1 cellular context compared by ENCODE assay signal in the genomic region with DNA sequence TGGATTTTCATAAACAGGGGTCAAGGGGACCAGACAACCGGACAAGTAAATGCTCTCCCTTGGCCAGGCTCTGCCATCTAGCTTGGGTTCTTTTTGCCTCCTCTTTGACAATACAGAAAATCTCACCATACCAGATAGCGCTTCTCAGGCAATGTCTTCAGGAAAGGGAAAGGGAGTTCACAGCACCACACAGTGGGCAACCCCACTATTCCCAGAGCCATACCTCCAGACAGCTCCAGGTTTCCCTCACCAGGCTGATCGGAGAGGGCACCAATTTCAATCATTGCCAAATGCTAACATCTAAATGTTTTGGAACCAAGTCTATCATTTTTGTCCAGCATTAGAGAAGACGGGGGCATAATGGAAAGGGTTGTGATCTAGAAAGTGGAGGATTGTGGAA.
TF ChIP-seq lines count a peak whose summit lies in the region.

No MANE protein-coding gene starts in this region.

TF ChIP-seq in WTC11, 78 proteins besides CTCF, POLR2A, EP300 and RAD21 (continued from another document):
- no peak for TF ChIP-seq HMGXB4 (CRISPR knock-in tag; IDR thresholded peaks at IDR 0.05)
- TF ChIP-seq, protein P1, sequence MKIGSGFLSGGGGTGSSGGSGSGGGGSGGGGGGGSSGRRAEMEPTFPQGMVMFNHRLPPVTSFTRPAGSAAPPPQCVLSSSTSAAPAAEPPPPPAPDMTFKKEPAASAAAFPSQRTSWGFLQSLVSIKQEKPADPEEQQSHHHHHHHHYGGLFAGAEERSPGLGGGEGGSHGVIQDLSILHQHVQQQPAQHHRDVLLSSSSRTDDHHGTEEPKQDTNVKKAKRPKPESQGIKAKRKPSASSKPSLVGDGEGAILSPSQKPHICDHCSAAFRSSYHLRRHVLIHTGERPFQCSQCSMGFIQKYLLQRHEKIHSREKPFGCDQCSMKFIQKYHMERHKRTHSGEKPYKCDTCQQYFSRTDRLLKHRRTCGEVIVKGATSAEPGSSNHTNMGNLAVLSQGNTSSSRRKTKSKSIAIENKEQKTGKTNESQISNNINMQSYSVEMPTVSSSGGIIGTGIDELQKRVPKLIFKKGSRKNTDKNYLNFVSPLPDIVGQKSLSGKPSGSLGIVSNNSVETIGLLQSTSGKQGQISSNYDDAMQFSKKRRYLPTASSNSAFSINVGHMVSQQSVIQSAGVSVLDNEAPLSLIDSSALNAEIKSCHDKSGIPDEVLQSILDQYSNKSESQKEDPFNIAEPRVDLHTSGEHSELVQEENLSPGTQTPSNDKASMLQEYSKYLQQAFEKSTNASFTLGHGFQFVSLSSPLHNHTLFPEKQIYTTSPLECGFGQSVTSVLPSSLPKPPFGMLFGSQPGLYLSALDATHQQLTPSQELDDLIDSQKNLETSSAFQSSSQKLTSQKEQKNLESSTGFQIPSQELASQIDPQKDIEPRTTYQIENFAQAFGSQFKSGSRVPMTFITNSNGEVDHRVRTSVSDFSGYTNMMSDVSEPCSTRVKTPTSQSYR (CRISPR knock-in tag; IDR thresholded peaks at IDR 0.05): no peak
- TF ChIP-seq FOXP1 (CRISPR knock-in tag; IDR thresholded peaks at IDR 0.05; ENCODE audit: borderline replicate concordance): no peak
- TF ChIP-seq, protein P2, sequence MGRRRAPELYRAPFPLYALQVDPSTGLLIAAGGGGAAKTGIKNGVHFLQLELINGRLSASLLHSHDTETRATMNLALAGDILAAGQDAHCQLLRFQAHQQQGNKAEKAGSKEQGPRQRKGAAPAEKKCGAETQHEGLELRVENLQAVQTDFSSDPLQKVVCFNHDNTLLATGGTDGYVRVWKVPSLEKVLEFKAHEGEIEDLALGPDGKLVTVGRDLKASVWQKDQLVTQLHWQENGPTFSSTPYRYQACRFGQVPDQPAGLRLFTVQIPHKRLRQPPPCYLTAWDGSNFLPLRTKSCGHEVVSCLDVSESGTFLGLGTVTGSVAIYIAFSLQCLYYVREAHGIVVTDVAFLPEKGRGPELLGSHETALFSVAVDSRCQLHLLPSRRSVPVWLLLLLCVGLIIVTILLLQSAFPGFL (CRISPR knock-in tag; IDR thresholded peaks at IDR 0.05; ENCODE audit: borderline replicate concordance): no peak
- TF ChIP-seq TEAD1 (CRISPR knock-in tag; IDR thresholded peaks at IDR 0.05): no peak
- TF ChIP-seq SMAD3 (CRISPR knock-in tag; IDR thresholded peaks at IDR 0.05; ENCODE audit: borderline replicate concordance): no peak
- no peak for TF ChIP-seq NFYB (CRISPR knock-in tag; conservative IDR thresholded peaks at IDR 0.05; ENCODE audit: low read depth)
- TF ChIP-seq, protein P3, sequence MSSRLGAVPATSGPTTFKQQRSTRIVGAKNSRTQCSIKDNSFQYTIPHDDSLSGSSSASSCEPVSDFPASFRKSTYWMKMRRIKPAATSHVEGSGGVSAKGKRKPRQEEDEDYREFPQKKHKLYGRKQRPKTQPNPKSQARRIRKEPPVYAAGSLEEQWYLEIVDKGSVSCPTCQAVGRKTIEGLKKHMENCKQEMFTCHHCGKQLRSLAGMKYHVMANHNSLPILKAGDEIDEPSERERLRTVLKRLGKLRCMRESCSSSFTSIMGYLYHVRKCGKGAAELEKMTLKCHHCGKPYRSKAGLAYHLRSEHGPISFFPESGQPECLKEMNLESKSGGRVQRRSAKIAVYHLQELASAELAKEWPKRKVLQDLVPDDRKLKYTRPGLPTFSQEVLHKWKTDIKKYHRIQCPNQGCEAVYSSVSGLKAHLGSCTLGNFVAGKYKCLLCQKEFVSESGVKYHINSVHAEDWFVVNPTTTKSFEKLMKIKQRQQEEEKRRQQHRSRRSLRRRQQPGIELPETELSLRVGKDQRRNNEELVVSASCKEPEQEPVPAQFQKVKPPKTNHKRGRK (CRISPR knock-in tag; IDR thresholded peaks at IDR 0.05; ENCODE audit: borderline replicate concordance): no peak
- TF ChIP-seq ESRRA (CRISPR knock-in tag; IDR thresholded peaks at IDR 0.05; ENCODE audit: borderline replicate concordance): no peak
- TF ChIP-seq CREB1 (CRISPR knock-in tag; IDR thresholded peaks at IDR 0.05): no peak
- no peak for TF ChIP-seq ZNF532 (CRISPR knock-in tag; IDR thresholded peaks at IDR 0.05; ENCODE audit: borderline replicate concordance)
